In the genomic region with DNA sequence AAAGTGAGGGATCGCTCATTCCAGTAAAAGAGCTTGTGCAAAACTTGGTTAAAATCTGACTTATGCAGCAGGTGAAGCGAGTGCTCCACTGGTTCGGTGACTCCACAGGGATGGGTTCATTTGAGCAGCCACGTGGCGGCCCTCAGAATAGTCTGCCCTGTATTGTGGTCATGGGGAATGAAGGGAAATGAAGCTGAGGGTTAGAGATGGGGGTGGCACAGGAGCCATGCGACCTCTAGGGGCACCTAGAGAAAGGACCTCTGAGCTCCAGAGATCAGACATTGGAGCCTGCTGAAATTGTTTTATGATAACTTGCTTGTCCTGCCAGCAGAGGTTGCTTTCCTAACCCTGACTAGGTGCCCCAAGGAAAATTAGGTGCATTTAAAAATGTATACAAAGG, we compare ENCODE assay signal across 9 cellular contexts. TPM values are rescaled to one million over a fixed set of nuclear protein-coding genes. Genes with fewer than 3 reads are reported as not detected.
DNase-seq lines count a peak whose midpoint lies in the region; ATAC-seq and TF ChIP-seq lines count a peak whose summit lies in the region.
"Had no signal": no experiment of that assay in that cellular context is flagged by ENCODE, and none has a peak within 500 bp of the region (broad histone marks: within the 10 kb centered on the region; RNA-seq: fewer than 3 reads in every experiment).

No MANE protein-coding gene starts in this region.

- no peak overlapping the region for H2AFZ ChIP-seq in PC-3 (ENCODE audit: low read length)

- ATAC-seq in PC-3 (no peak), GM19328 (IDR thresholded peaks at IDR 0.05; ENCODE audit: unreplicated experiment) (no peak), Right ventricle myocardium inferior (no peak)

- H3K27me3 ChIP-seq in H7 (ENCODE audit: control insufficient read depth, insufficient read depth, low read length) = no peaks in the 10 kb centered on the region
- 0 out of 2 replicates have a peak, but pooled peaks cover 11% of the 10 kb centered on the region for H3K27me3 ChIP-seq in PC-3 (ENCODE audit: low read length)

- no peaks in the 10 kb centered on the region for H3K9me2 ChIP-seq in PC-3 (replicated peaks; ENCODE audit: low read length)

- H3K9me3 ChIP-seq in PC-3 (ENCODE audit: low read length) = no peaks in the 10 kb centered on the region

- H3K27me3 Mint-ChIP-seq in glutamatergic neuron (ENCODE audit: unreplicated experiment) = peaks cover 10% of the 10 kb centered on the region

- BruUV-seq in PC-3 (replicated peaks; lab: Mats Ljungman, UMichigan) = no TSS peak

- DNase-seq in Daoy (ENCODE audit: low read depth) = peak; percentile 50
- DNase-seq in H7 = peak; percentile 74
- peak; percentile 4 for DNase-seq in PC-3
- DNase-seq in glutamatergic neuron = peak; percentile 21
- no peak for DNase-seq in dedifferentiated amniotic fluid mesenchymal stem cell (ENCODE audit: extremely low spot score)
- DNase-seq in NCI-H146 (lab: John Stamatoyannopoulos, UW) = no peak
- no peak for DNase-seq in Right ventricle myocardium inferior (ENCODE audit: missing footprints)

- H3K27ac Mint-ChIP-seq in glutamatergic neuron (ENCODE audit: unreplicated experiment) = no peak overlapping the region

- H3K4me3 Mint-ChIP-seq in glutamatergic neuron (ENCODE audit: unreplicated experiment) = no peak overlapping the region

- H3K36me3 ChIP-seq in H7 (replicated peaks; ENCODE audit: control insufficient read depth, insufficient read depth, low read length) (no peaks in the 10 kb centered on the region), PC-3 (ENCODE audit: low read depth, low read length) (no peaks in the 10 kb centered on the region)

- peaks cover 4% of the 10 kb centered on the region for H3K4me1 Mint-ChIP-seq in glutamatergic neuron (ENCODE audit: low read depth, unreplicated experiment)

- no peak overlapping the region for H3K9ac ChIP-seq in PC-3 (ENCODE audit: low read length)

- H4K20me1 ChIP-seq in PC-3 (ENCODE audit: low read length) = no peaks in the 10 kb centered on the region

- no peak overlapping the region for H3K27ac ChIP-seq in PC-3 (ENCODE audit: low read length)
- H3K27ac ChIP-seq: SK-N-MC had no signal

- H3K4me1 ChIP-seq in PC-3 (ENCODE audit: insufficient read depth, low read length) = no peaks in the 10 kb centered on the region

- H3K4me2 ChIP-seq in PC-3 (ENCODE audit: low read length) = no peak overlapping the region

- TF ChIP-seq CTCF in PC-3 (conservative IDR thresholded peaks at IDR 0.05; ENCODE audit: low read depth, low read length) (peak; percentile 33; the same call in 1 of the 2 replicates), glutamatergic neuron (IDR thresholded peaks at IDR 0.05; ENCODE audit: partially characterized antibody, unreplicated experiment) (peak; percentile 25)

- CTCF ChIA-PET in PC-3 (lab: Charles Lee) = interaction anchor here (0.5 to 0.6 kb wide), 2 partner anchors 151 to 324 kb away, joined by 3 to 4 read pairs; no protein-coding TSS in a partner anchor

- no peaks in the 10 kb centered on the region for H3F3A ChIP-seq in PC-3 (ENCODE audit: low read length, unreplicated experiment)

- no peaks in the 10 kb centered on the region for H3K9me3 Mint-ChIP-seq in glutamatergic neuron (ENCODE audit: unreplicated experiment)

- H3K79me2 ChIP-seq in PC-3 (ENCODE audit: low read length) = no peaks in the 10 kb centered on the region

- no peaks in the 10 kb centered on the region for H3K36me3 Mint-ChIP-seq in glutamatergic neuron (ENCODE audit: unreplicated experiment)

- H3K4me3 ChIP-seq in H7 (ENCODE audit: insufficient read depth, low read depth, low read length) = no peak overlapping the region
- no peak overlapping the region for H3K4me3 ChIP-seq in PC-3 (ENCODE audit: low read length)
- H3K4me3 ChIP-seq: SK-N-MC had no signal

- intact Hi-C loops in PC-3 (cut with micrococcal nuclease) = no loop called here
- intact Hi-C loops in Right ventricle myocardium inferior (cut with DNase I) = no loop called here

- POLR2A ChIA-PET in PC-3 (lab: Charles Lee; ENCODE audit: unreplicated experiment) = no interaction called here

RNA-seq across cellular contexts. Expression of a gene that starts 26.6 kb away (rescaled TPM):
- not detected in 2 replicates for total RNA-seq in Daoy (2014; rRNA removed; shearing (Covaris generic))
- total RNA-seq in H7 (2014; rRNA removed; shearing (Covaris generic)) = 0.62 and 3.0 TPM in 2 replicates
- total RNA-seq in PC-3 (2014; rRNA removed) = not detected in 2 replicates
- total RNA-seq in glutamatergic neuron (ENCODE audit: unreplicated experiment) = not detected
- total RNA-seq in Right ventricle myocardium inferior = not detected

Comparison
In these comparisons a context has a peak if more than half of its experiments do, and no peak if none do; other contexts are left out.
1. DNase-seq: peak in Daoy (single experiment), H7 (single experiment), PC-3 (single experiment) and glutamatergic neuron (single experiment); none in dedifferentiated amniotic fluid mesenchymal stem cell (single experiment), NCI-H146 (single experiment) and Right ventricle myocardium inferior (single experiment).